1 cellular context compared by ENCODE assay signal in the genomic region with DNA sequence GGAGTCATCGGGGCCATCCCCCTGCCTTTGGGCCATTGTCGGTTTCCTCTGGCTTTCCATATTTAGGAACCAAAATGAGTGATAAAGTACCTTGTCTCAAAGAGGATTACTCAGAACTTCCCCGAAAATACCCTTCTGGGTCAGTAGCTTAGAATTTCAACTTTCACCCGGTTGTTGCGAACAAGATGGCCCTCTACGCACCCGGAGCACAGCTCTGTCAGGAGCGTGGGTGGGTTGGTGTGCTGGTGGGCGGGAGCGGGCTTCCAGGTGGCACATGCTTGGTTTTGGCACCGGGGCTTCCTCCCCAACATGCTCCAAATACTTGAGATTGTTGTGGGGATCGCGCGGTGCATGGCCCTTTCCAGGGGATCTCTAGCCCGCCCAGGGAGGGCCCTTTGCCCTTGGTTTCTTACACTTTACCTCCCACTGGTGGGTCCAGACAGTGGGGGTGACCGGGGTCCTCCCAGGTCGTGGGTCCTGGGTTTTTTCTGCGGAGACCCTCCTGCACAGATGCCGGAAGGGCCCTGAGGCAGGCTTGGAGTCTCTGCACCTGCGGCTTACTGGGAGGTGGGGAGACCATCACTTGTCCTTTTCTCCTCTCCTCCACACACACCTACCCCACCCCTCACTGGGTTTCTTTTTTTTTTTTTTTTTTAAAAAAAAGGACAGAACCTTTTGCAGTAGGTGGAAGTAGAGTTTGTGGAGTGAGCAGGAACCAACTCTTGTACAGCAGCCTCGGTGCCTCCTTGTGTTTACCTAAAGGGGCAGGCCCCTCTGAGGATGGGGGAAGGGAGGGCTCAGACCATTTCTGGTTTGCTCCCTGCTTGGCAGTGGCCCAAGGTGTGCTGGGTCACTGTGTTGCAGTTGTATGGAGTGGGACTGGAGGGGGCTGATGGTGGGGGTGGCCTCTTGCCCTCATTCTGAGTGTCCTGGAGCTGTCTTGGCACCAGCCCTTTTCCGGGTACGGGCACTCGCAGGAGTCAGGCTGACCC.
A peak's percentile ranks its signal among the peaks of the same experiment; 100 is the strongest.
TF ChIP-seq lines count a peak whose summit lies in the region.

No MANE protein-coding gene starts in this region.

TF ChIP-seq in HEK293, 187 proteins besides CTCF, POLR2A, EP300 and RAD21 (continued from another document):
- TF ChIP-seq, protein P1, sequence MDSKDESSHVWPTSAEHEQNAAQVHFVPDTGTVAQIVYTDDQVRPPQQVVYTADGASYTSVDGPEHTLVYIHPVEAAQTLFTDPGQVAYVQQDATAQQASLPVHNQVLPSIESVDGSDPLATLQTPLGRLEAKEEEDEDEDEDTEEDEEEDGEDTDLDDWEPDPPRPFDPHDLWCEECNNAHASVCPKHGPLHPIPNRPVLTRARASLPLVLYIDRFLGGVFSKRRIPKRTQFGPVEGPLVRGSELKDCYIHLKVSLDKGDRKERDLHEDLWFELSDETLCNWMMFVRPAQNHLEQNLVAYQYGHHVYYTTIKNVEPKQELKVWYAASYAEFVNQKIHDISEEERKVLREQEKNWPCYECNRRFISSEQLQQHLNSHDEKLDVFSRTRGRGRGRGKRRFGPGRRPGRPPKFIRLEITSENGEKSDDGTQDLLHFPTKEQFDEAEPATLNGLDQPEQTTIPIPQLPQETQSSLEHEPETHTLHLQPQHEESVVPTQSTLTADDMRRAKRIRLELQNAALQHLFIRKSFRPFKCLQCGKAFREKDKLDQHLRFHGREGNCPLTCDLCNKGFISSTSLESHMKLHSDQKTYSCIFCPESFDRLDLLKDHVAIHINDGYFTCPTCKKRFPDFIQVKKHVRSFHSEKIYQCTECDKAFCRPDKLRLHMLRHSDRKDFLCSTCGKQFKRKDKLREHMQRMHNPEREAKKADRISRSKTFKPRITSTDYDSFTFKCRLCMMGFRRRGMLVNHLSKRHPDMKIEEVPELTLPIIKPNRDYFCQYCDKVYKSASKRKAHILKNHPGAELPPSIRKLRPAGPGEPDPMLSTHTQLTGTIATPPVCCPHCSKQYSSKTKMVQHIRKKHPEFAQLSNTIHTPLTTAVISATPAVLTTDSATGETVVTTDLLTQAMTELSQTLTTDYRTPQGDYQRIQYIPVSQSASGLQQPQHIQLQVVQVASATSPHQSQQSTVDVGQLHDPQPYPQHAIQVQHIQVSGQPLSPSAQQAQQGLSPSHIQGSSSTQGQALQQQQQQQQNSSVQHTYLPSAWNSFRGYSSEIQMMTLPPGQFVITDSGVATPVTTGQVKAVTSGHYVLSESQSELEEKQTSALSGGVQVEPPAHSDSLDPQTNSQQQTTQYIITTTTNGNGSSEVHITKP (tag by site-specific recombination; IDR thresholded peaks at IDR 0.05): peak; percentile 59
- TF ChIP-seq ZNF768 (tag by site-specific recombination; IDR thresholded peaks at IDR 0.05): no peak
- TF ChIP-seq KLF1 (tag by site-specific recombination; IDR thresholded peaks at IDR 0.05): peak; percentile 45; the same call in 1 of the 2 replicates
- TF ChIP-seq ZFHX2 (tag by site-specific recombination; conservative IDR thresholded peaks at IDR 0.05): peak; percentile 14; the same call in 1 of the 2 replicates
- TF ChIP-seq GLIS1 (tag by site-specific recombination; IDR thresholded peaks at IDR 0.05): 0 out of 2 replicates have a peak, but pooled peaks have one; percentile 32
- no peak for TF ChIP-seq ZNF701 (tag by site-specific recombination; IDR thresholded peaks at IDR 0.05)
- TF ChIP-seq OSR2 (tag by site-specific recombination; IDR thresholded peaks at IDR 0.05): 0 out of 2 replicates have a peak, but pooled peaks have one; percentile 28
- TF ChIP-seq, protein P2, sequence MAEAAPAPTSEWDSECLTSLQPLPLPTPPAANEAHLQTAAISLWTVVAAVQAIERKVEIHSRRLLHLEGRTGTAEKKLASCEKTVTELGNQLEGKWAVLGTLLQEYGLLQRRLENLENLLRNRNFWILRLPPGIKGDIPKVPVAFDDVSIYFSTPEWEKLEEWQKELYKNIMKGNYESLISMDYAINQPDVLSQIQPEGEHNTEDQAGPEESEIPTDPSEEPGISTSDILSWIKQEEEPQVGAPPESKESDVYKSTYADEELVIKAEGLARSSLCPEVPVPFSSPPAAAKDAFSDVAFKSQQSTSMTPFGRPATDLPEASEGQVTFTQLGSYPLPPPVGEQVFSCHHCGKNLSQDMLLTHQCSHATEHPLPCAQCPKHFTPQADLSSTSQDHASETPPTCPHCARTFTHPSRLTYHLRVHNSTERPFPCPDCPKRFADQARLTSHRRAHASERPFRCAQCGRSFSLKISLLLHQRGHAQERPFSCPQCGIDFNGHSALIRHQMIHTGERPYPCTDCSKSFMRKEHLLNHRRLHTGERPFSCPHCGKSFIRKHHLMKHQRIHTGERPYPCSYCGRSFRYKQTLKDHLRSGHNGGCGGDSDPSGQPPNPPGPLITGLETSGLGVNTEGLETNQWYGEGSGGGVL (tag by site-specific recombination; IDR thresholded peaks at IDR 0.05): peak; percentile 76
- no peak for TF ChIP-seq HOXD13 (CRISPR knock-in tag; IDR thresholded peaks at IDR 0.05; ENCODE audit: borderline replicate concordance)
- TF ChIP-seq ZBTB8A (tag by site-specific recombination; IDR thresholded peaks at IDR 0.05): peak; percentile 12; the same call in 1 of the 2 replicates
- TF ChIP-seq, protein P3, sequence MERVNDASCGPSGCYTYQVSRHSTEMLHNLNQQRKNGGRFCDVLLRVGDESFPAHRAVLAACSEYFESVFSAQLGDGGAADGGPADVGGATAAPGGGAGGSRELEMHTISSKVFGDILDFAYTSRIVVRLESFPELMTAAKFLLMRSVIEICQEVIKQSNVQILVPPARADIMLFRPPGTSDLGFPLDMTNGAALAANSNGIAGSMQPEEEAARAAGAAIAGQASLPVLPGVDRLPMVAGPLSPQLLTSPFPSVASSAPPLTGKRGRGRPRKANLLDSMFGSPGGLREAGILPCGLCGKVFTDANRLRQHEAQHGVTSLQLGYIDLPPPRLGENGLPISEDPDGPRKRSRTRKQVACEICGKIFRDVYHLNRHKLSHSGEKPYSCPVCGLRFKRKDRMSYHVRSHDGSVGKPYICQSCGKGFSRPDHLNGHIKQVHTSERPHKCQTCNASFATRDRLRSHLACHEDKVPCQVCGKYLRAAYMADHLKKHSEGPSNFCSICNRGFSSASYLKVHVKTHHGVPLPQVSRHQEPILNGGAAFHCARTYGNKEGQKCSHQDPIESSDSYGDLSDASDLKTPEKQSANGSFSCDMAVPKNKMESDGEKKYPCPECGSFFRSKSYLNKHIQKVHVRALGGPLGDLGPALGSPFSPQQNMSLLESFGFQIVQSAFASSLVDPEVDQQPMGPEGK (tag by site-specific recombination; IDR thresholded peaks at IDR 0.05): peak; percentile 25; the same call in 1 of the 2 replicates
